Comparison of ENCODE assay signal across 1 cellular context in the genomic region with DNA sequence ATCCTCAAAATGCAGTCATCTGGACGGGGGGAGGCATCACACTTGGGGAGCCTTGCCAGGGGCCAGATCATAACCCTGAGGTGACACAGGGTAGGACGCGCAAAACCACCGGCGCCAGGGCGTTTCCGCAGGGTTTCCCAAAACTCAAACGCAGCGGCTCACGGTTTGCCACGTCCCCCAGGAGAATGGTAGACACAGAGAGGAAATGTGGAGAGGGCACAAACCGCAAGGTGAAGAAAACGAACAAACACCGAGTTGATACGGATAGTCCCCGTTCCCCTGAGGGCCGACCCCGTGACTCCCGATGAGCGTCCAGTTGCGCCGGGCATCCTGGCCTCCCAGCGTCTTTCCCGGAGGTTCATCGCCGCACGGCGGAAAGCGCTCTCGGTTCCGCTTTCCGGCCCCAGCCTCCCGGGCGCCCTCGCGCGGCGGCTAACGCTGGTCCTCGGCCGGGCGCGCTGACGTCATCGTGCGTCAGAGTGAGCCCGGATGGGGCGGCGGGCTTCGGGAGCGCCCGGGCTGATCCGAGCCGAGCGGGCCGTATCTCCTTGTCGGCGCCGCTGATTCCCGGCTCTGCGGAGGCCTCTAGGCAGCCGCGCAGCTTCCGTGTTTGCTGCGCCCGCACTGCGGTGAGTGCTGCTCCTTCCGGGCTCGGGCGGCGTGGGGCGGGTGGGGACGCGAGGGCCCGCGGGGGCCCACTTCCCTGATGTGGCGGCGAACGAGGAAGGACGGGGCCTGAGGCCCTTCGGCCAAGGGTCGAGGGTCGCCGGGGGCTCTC.
TF ChIP-seq lines count a peak whose summit lies in the region.

TSS of gene BIRC2 (plus strand) at position 467 of the 778 bp plus-strand sequence. CDS start 2,641 bp downstream, outside the sequence.

TF ChIP-seq in K562, 482 proteins besides CTCF, POLR2A, EP300 and RAD21 (continued from another document and continues in another):
- TF ChIP-seq ZBTB11 (CRISPR knock-in tag; IDR thresholded peaks at IDR 0.05) (peak in 2 of 3 experiments; percentile 49 to 88; a peak in 2 of 6 replicates), ESRRA (IDR thresholded peaks at IDR 0.05; ENCODE audit: borderline replicate concordance, low read depth) (peak; percentile 39; the same call in 1 of the 2 replicates), NR2C2 (CRISPR knock-in tag; IDR thresholded peaks at IDR 0.05) (no peak), NR2C2 (tag; IDR thresholded peaks at IDR 0.05) (peak; percentile 60; the same call in 1 of the 2 replicates), NCOA1 (IDR thresholded peaks at IDR 0.05; ENCODE audit: low read depth) (peak; percentile 25; the same call in 1 of the 2 replicates), BCOR (IDR thresholded peaks at IDR 0.05) (peak; percentile 34; the same call in 1 of the 2 replicates), TBP (optimal IDR thresholded peaks at IDR 0.05; ENCODE audit: low read depth, low read length) (peak; percentile 63), TCF3 (CRISPR knock-in tag; IDR thresholded peaks at IDR 0.05) (peak; percentile 30; the same call in 1 of the 2 replicates), SIN3A (IDR thresholded peaks at IDR 0.05; ENCODE audit: borderline replicate concordance in 2 of 2, control insufficient read depth in 1 of 2, low read depth in 2 of 2, low read length in 2 of 2) (peak in 1 of 2 experiments; percentile 33; a peak in 1 of 4 replicates), CC2D1A (IDR thresholded peaks at IDR 0.05) (peak; percentile 34; the same call in 1 of the 2 replicates), KDM2B (CRISPR knock-in tag; IDR thresholded peaks at IDR 0.05) (peak; percentile 31; the same call in 1 of the 2 replicates), LCOR (CRISPR knock-in tag; IDR thresholded peaks at IDR 0.05) (peak; percentile 71; the same call in 1 of the 2 replicates), ZNF3 (CRISPR knock-in tag; IDR thresholded peaks at IDR 0.05) (no peak), KDM5B (IDR thresholded peaks at IDR 0.05; ENCODE audit: insufficient replicate concordance, low read depth, low read length) (peak; percentile 65), SMC3 (conservative IDR thresholded peaks at IDR 0.05; ENCODE audit: insufficient read depth, low read depth, low read length) (0 out of 2 replicates have a peak, but pooled peaks have one; percentile 34), HINFP (tag; conservative IDR thresholded peaks at IDR 0.05; ENCODE audit: low read depth) (no peak), BHLHE40 (IDR thresholded peaks at IDR 0.05; ENCODE audit: low read length) (peak; percentile 21; the same call in 1 of the 2 replicates), NFIX (CRISPR knock-in tag; IDR thresholded peaks at IDR 0.05; ENCODE audit: low read depth) (no peak), PREB (CRISPR knock-in tag; IDR thresholded peaks at IDR 0.05) (no peak), EP400 (IDR thresholded peaks at IDR 0.05) (peak; percentile 91), MBD2 (IDR thresholded peaks at IDR 0.05; ENCODE audit: borderline replicate concordance, low read depth) (0 out of 2 replicates have a peak, but pooled peaks have one; percentile 29), TCF7 (IDR thresholded peaks at IDR 0.05; ENCODE audit: borderline replicate concordance) (no peak), MEIS2 (IDR thresholded peaks at IDR 0.05; ENCODE audit: partially characterized antibody) (peak; percentile 40), JUND (IDR thresholded peaks at IDR 0.05; ENCODE audit: borderline replicate concordance, low read depth, low read length) (peak; percentile 95), JUND (tag; IDR thresholded peaks at IDR 0.05; ENCODE audit: borderline replicate concordance, low read depth, low read length) (peak; percentile 92), HNRNPH1 (optimal IDR thresholded peaks at IDR 0.05; ENCODE audit: low read depth, low read length) (no peak), CTBP1 (IDR thresholded peaks at IDR 0.05; ENCODE audit: borderline replicate concordance) (peak; percentile 95), SMARCC2 (IDR thresholded peaks at IDR 0.05; ENCODE audit: low read depth) (no peak), THRAP3 (IDR thresholded peaks at IDR 0.05; ENCODE audit: borderline replicate concordance) (no peak), KHSRP (IDR thresholded peaks at IDR 0.05) (peak; percentile 67; the same call in 1 of the 2 replicates), HNRNPLL (IDR thresholded peaks at IDR 0.05; ENCODE audit: low read depth, low read length, poor library complexity, severe bottlenecking) (peak; percentile 85), CEBPG (CRISPR knock-in tag; IDR thresholded peaks at IDR 0.05) (no peak; the same call in 1 of the 2 replicates), CEBPG (tag; conservative IDR thresholded peaks at IDR 0.05 in 1 of 2, IDR thresholded peaks at IDR 0.05 in 1 of 2) (no peak), SMAD3 (CRISPR knock-in tag; conservative IDR thresholded peaks at IDR 0.05) (0 out of 2 replicates have a peak, but pooled peaks have one; percentile 44), HDAC1 (IDR thresholded peaks at IDR 0.05) (peak in 1 of 2 experiments; percentile 59; a peak in 2 of 4 replicates), CTCFL (IDR thresholded peaks at IDR 0.05; ENCODE audit: borderline replicate concordance, insufficient read depth, low read depth, low read length, poor library complexity, severe bottlenecking) (peak; percentile 69), FOSL1 (tag; conservative IDR thresholded peaks at IDR 0.05) (peak; percentile 85), JUN (IDR thresholded peaks at IDR 0.05; ENCODE audit: borderline replicate concordance, low read depth, low read length) (peak; percentile 95), JUN (CRISPR knock-in tag; IDR thresholded peaks at IDR 0.05; ENCODE audit: borderline replicate concordance) (peak; percentile 48; the same call in 1 of the 2 replicates), SAP30 (IDR thresholded peaks at IDR 0.05; ENCODE audit: borderline replicate concordance, insufficient read depth, low read depth, low read length, poor library complexity, severe bottlenecking) (peak; percentile 28), GTF2F1 (IDR thresholded peaks at IDR 0.05; ENCODE audit: low read depth, low read length) (0 out of 2 replicates have a peak, but pooled peaks have one; percentile 73), RNF2 (IDR thresholded peaks at IDR 0.05) (peak; percentile 23; the same call in 1 of the 2 replicates), CBX1 (IDR thresholded peaks at IDR 0.05; ENCODE audit: low read depth) (peak; percentile 60; the same call in 1 of the 2 replicates), ELF2 (CRISPR knock-in tag; IDR thresholded peaks at IDR 0.05) (0 out of 2 replicates have a peak, but pooled peaks have one; percentile 55), PHF20 (IDR thresholded peaks at IDR 0.05; ENCODE audit: partially characterized antibody) (peak; percentile 36)
- TF ChIP-seq, protein P1, sequence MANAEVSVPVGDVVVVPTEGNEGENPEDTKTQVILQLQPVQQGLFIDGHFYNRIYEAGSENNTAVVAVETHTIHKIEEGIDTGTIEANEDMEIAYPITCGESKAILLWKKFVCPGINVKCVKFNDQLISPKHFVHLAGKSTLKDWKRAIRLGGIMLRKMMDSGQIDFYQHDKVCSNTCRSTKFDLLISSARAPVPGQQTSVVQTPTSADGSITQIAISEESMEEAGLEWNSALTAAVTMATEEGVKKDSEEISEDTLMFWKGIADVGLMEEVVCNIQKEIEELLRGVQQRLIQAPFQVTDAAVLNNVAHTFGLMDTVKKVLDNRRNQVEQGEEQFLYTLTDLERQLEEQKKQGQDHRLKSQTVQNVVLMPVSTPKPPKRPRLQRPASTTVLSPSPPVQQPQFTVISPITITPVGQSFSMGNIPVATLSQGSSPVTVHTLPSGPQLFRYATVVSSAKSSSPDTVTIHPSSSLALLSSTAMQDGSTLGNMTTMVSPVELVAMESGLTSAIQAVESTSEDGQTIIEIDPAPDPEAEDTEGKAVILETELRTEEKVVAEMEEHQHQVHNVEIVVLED (CRISPR knock-in tag; IDR thresholded peaks at IDR 0.05) = peak; percentile 93
- TF ChIP-seq, protein P2, sequence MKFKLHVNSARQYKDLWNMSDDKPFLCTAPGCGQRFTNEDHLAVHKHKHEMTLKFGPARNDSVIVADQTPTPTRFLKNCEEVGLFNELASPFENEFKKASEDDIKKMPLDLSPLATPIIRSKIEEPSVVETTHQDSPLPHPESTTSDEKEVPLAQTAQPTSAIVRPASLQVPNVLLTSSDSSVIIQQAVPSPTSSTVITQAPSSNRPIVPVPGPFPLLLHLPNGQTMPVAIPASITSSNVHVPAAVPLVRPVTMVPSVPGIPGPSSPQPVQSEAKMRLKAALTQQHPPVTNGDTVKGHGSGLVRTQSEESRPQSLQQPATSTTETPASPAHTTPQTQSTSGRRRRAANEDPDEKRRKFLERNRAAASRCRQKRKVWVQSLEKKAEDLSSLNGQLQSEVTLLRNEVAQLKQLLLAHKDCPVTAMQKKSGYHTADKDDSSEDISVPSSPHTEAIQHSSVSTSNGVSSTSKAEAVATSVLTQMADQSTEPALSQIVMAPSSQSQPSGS (CRISPR knock-in tag; IDR thresholded peaks at IDR 0.05) = peak; percentile 94
- TF ChIP-seq, protein P3, sequence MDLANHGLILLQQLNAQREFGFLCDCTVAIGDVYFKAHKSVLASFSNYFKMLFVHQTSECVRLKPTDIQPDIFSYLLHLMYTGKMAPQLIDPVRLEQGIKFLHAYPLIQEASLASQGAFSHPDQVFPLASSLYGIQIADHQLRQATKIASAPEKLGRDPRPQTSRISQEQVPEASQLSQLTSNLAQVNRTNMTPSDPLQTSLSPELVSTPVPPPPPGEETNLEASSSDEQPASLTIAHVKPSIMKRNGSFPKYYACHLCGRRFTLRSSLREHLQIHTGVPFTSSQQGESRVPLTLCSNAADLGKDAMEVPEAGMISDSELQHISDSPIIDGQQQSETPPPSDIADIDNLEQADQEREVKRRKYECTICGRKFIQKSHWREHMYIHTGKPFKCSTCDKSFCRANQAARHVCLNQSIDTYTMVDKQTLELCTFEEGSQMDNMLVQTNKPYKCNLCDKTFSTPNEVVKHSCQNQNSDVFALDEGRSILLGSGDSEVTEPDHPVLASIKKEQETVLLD (IDR thresholded peaks at IDR 0.05) = peak; percentile 79
- TF ChIP-seq, protein P4, sequence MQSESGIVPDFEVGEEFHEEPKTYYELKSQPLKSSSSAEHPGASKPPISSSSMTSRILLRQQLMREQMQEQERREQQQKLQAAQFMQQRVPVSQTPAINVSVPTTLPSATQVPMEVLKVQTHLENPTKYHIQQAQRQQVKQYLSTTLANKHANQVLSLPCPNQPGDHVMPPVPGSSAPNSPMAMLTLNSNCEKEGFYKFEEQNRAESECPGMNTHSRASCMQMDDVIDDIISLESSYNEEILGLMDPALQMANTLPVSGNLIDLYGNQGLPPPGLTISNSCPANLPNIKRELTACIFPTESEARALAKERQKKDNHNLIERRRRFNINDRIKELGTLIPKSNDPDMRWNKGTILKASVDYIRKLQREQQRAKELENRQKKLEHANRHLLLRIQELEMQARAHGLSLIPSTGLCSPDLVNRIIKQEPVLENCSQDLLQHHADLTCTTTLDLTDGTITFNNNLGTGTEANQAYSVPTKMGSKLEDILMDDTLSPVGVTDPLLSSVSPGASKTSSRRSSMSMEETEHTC (IDR thresholded peaks at IDR 0.05) = 0 out of 2 replicates have a peak, but pooled peaks have one; percentile 51
